ENCODE assay signal across 8 cellular contexts in the genomic region with DNA sequence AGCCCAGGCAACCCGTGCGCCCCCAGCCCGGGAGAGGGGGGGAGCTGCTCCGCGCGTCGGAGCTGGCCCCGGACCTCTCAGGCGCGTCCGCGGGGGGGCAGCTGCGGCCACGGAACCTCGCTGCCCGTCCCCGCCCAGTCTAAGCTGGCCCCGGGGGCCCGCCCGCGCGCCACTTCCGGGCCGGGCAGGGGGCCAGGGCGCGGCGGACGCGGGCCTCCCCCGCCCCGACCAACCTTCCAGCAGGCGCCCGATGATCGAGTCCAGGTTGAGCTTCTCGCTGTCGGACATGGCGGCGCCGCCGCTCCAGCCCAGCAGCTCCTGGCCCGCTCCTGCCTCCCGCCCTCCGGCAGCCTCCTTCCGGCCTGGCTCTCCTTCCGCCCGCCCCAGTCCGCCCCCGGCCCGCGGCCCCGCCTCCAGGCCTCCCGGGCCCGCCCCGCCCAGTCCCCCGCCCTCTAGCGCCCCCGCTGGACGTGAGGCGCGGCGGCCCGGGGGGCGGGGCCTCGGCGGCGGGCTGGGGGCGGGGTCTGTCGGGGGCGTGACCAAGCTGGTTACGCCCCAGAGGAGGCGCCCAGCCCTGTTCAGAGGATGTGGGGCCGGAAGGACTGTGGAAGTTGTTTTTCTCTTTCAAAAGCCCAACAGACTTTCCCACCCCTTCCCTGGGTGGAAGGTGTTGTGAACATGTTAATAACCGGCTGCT. TPM values are rescaled to one million over a fixed set of nuclear protein-coding genes. Genes with fewer than 3 reads are reported as not detected.
A peak's percentile ranks its signal among the peaks of the same experiment; 100 is the strongest.
DNase-seq lines count a peak whose midpoint lies in the region; ATAC-seq and TF ChIP-seq lines count a peak whose summit lies in the region.

A gene (minus strand): TSS at position 364 of the 697 bp plus-strand sequence. CDS start 76 bp downstream, at position 288.

- H3K9me3 ChIP-seq in cardiac muscle cell (ENCODE audit: low read depth) (no peaks in the 10 kb centered on the region), tibial nerve (no peaks in the 10 kb centered on the region)

- peak; percentile 60 to 73 for TF ChIP-seq POLR2A in tibial nerve (IDR thresholded peaks at IDR 0.05)

- H3K36me3 ChIP-seq in cardiac muscle cell (peaks cover 20% of the 10 kb centered on the region), tibial nerve (peaks cover 0 to 39% (median 21%) of the 10 kb centered on the region in 3 donors)

- no peaks in the 10 kb centered on the region for H3K9me3 Mint-ChIP-seq in activated naive CD8-positive, alpha-beta T cell treated with anti-CD3 and anti-CD28 coated beads, Interleukin-2, amount 50 U/mL, for 24 hours

- H3K4me3 ChIP-seq in GM12865 (ENCODE audit: low read depth, low read length) (peak within 1 kb of the TSS; percentile 91), cardiac muscle cell (peak within 1 kb of the TSS; percentile 73), tibial nerve (peak within 1 kb of the TSS; percentile 75 to 99 (median 90))

- peak; percentile 95 for DNase-seq in GM12865 (ENCODE audit: low read depth)
- DNase-seq in NCI-H1417 (lab: John Stamatoyannopoulos, UW), result peak; percentile 81 to 98 (median 92)
- DNase-seq in T follicular helper cell (ENCODE audit: low read depth), result peak; percentile 90
- peak; percentile 92 for DNase-seq in activated naive CD8-positive, alpha-beta T cell treated with anti-CD3 and anti-CD28 coated beads, Interleukin-2, amount 50 U/mL, for 24 hours
- DNase-seq in cardiac muscle cell (ENCODE audit: low read depth in 1 of 2, low spot score in 1 of 2), result peak; percentile 93 to 95
- DNase-seq in pons (ENCODE audit: low spot score), result peak; percentile 92
- peak; percentile 78 to 83 for DNase-seq in tibial nerve (ENCODE audit: low spot score in 2 of 2)

- WGBS in tibial nerve, 2 donors, result 1 to 4% methylated on average over 5 to 24 of the region's 73 CpGs

- H3K27me3 Mint-ChIP-seq in activated naive CD8-positive, alpha-beta T cell treated with anti-CD3 and anti-CD28 coated beads, Interleukin-2, amount 50 U/mL, for 24 hours, result no peaks in the 10 kb centered on the region

- H3K27ac Mint-ChIP-seq in activated naive CD8-positive, alpha-beta T cell treated with anti-CD3 and anti-CD28 coated beads, Interleukin-2, amount 50 U/mL, for 24 hours, result peak within 1 kb of the TSS; percentile 87

- peaks cover 10% of the 10 kb centered on the region for H3K4me1 ChIP-seq in cardiac muscle cell (ENCODE audit: low read depth)
- peaks cover 0 to 74% (median 28%) of the 10 kb centered on the region in 4 donors for H3K4me1 ChIP-seq in tibial nerve

- peak within 1 kb of the TSS; percentile 88 for H3K4me3 Mint-ChIP-seq in activated naive CD8-positive, alpha-beta T cell treated with anti-CD3 and anti-CD28 coated beads, Interleukin-2, amount 50 U/mL, for 24 hours

- H3K27ac ChIP-seq in cardiac muscle cell (peak within 1 kb of the TSS; percentile 90), tibial nerve (peak within 1 kb of the TSS; percentile 91 to 98 (median 94))

- H3K27me3 ChIP-seq in cardiac muscle cell, result no peaks in the 10 kb centered on the region
- no peaks in the 10 kb centered on the region for H3K27me3 ChIP-seq in tibial nerve

- TF ChIP-seq EP300 in tibial nerve (IDR thresholded peaks at IDR 0.05), result peak in 1 of 2 donors; percentile 70

- TF ChIP-seq CTCF in GM12865 (IDR thresholded peaks at IDR 0.05; ENCODE audit: insufficient read depth, low read depth, low read length, missing control alignments), result peak; percentile 42
- TF ChIP-seq CTCF in cardiac muscle cell (IDR thresholded peaks at IDR 0.05; ENCODE audit: low read depth, low read length), result peak; percentile 13
- TF ChIP-seq CTCF in tibial nerve (IDR thresholded peaks at IDR 0.05), result peak; percentile 52 to 93 (median 73)

- peak; percentile 70 for ATAC-seq in HG02642 (IDR thresholded peaks at IDR 0.05; ENCODE audit: poor library complexity, unreplicated experiment)
- ATAC-seq in activated naive CD8-positive, alpha-beta T cell treated with anti-CD3 and anti-CD28 coated beads, Interleukin-2, amount 50 U/mL, for 24 hours, result peak; percentile 64

- H3K4me1 Mint-ChIP-seq in activated naive CD8-positive, alpha-beta T cell treated with anti-CD3 and anti-CD28 coated beads, Interleukin-2, amount 50 U/mL, for 24 hours, result peaks cover 61% of the 10 kb centered on the region

- H3K36me3 Mint-ChIP-seq in activated naive CD8-positive, alpha-beta T cell treated with anti-CD3 and anti-CD28 coated beads, Interleukin-2, amount 50 U/mL, for 24 hours (ENCODE audit: low read depth), result peaks cover 32% of the 10 kb centered on the region

RNA-seq across cellular contexts. Expression of the gene that starts here (rescaled TPM):
- total RNA-seq in cardiac muscle cell (142 and 174 TPM in 2 replicates), tibial nerve (10 to 100 TPM; 50.6 to 97.8 (median 72.7) TPM)
- polyA plus RNA-seq in cardiac muscle cell, result 179 and 235 TPM in 2 replicates

Comparison
In these comparisons a context has a peak if more than half of its experiments do, and no peak if none do; other contexts are left out.
1. Peak in every context shown above with its lines: DNase-seq, ATAC-seq, H3K4me3 ChIP-seq and H3K27ac ChIP-seq.
2. CTCF ChIP-seq: peak in every context shown above with its lines; median percentile 73 in tibial nerve; 42 in GM12865; 13 in cardiac muscle cell.